In the genomic region with DNA sequence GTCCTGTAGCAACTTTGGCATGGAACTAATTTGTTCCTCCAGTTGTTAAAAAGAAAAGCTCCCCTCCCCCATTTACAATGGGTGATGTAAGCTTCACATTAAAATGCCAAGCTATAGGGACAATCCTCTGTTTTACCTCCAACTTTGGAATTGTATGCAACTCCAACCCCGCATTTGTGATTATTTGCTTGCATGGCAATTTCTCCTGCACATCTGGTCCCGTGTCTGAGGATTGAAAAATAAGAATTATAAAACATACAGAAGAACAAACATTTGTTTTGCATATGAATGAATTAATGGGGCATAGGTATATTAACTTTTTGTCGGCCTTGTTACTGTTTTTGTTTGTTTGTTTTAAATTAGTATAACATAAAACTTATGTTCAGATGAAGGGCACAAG, we compare ENCODE assay signal across 3 cellular contexts.
A peak's percentile ranks its signal among the peaks of the same experiment; 100 is the strongest.
TF ChIP-seq lines count a peak whose summit lies in the region.

No MANE protein-coding gene starts in this region.

TF ChIP-seq in HepG2, 621 proteins besides CTCF, POLR2A, EP300 and RAD21 (continues in another document):
- TF ChIP-seq BCL6 (CRISPR knock-in tag; IDR thresholded peaks at IDR 0.05) (no peak), AHR (CRISPR knock-in tag; IDR thresholded peaks at IDR 0.05) (no peak), MAFK (conservative IDR thresholded peaks at IDR 0.05 in 1 of 2, IDR thresholded peaks at IDR 0.05 in 1 of 2; ENCODE audit: low read length in 2 of 2) (peak; percentile 58 to 67; a peak in 3 of 4 replicates), MAFF (IDR thresholded peaks at IDR 0.05; ENCODE audit: low read depth, low read length) (peak; percentile 30; the same call in 1 of the 2 replicates), POLR2AphosphoS2 (IDR thresholded peaks at IDR 0.05; ENCODE audit: low read depth, low read length) (no peak)
- TF ChIP-seq, protein P1, sequence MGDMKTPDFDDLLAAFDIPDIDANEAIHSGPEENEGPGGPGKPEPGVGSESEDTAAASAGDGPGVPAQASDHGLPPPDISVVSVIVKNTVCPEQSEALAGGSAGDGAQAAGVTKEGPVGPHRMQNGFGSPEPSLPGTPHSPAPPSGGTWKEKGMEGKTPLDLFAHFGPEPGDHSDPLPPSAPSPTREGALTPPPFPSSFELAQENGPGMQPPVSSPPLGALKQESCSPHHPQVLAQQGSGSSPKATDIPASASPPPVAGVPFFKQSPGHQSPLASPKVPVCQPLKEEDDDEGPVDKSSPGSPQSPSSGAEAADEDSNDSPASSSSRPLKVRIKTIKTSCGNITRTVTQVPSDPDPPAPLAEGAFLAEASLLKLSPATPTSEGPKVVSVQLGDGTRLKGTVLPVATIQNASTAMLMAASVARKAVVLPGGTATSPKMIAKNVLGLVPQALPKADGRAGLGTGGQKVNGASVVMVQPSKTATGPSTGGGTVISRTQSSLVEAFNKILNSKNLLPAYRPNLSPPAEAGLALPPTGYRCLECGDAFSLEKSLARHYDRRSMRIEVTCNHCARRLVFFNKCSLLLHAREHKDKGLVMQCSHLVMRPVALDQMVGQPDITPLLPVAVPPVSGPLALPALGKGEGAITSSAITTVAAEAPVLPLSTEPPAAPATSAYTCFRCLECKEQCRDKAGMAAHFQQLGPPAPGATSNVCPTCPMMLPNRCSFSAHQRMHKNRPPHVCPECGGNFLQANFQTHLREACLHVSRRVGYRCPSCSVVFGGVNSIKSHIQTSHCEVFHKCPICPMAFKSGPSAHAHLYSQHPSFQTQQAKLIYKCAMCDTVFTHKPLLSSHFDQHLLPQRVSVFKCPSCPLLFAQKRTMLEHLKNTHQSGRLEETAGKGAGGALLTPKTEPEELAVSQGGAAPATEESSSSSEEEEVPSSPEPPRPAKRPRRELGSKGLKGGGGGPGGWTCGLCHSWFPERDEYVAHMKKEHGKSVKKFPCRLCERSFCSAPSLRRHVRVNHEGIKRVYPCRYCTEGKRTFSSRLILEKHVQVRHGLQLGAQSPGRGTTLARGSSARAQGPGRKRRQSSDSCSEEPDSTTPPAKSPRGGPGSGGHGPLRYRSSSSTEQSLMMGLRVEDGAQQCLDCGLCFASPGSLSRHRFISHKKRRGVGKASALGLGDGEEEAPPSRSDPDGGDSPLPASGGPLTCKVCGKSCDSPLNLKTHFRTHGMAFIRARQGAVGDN (CRISPR knock-in tag; IDR thresholded peaks at IDR 0.05), result no peak
- TF ChIP-seq, protein P2, sequence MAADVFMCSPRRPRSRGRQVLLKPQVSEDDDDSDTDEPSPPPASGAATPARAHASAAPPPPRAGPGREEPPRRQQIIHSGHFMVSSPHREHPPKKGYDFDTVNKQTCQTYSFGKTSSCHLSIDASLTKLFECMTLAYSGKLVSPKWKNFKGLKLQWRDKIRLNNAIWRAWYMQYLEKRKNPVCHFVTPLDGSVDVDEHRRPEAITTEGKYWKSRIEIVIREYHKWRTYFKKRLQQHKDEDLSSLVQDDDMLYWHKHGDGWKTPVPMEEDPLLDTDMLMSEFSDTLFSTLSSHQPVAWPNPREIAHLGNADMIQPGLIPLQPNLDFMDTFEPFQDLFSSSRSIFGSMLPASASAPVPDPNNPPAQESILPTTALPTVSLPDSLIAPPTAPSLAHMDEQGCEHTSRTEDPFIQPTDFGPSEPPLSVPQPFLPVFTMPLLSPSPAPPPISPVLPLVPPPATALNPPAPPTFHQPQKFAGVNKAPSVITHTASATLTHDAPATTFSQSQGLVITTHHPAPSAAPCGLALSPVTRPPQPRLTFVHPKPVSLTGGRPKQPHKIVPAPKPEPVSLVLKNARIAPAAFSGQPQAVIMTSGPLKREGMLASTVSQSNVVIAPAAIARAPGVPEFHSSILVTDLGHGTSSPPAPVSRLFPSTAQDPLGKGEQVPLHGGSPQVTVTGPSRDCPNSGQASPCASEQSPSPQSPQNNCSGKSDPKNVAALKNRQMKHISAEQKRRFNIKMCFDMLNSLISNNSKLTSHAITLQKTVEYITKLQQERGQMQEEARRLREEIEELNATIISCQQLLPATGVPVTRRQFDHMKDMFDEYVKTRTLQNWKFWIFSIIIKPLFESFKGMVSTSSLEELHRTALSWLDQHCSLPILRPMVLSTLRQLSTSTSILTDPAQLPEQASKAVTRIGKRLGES (CRISPR knock-in tag; IDR thresholded peaks at IDR 0.05; ENCODE audit: borderline replicate concordance), result no peak
- TF ChIP-seq, protein P3, sequence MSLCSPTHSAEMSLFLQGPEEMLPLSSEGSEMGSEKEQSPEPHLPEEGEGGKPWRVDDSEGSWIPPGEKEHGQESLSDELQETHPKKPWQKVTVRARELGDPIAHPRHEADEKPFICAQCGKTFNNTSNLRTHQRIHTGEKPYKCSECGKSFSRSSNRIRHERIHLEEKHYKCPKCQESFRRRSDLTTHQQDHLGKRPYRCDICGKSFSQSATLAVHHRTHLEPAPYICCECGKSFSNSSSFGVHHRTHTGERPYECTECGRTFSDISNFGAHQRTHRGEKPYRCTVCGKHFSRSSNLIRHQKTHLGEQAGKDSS (CRISPR knock-in tag; IDR thresholded peaks at IDR 0.05; ENCODE audit: borderline replicate concordance, low read depth), result no peak

TF ChIP-seq in A549, 52 proteins besides CTCF, POLR2A, EP300 and RAD21:
- TF ChIP-seq MAFK (IDR thresholded peaks at IDR 0.05; ENCODE audit: partially characterized antibody) (peak; percentile 76), HOXB13 (CRISPR knock-in tag; IDR thresholded peaks at IDR 0.05; ENCODE audit: low read depth) (no peak)

TF ChIP-seq in IMR-90, 13 proteins besides CTCF, POLR2A, EP300 and RAD21:
- TF ChIP-seq MXI1 (IDR thresholded peaks at IDR 0.05; ENCODE audit: borderline replicate concordance, low read depth, low read length), result no peak
- TF ChIP-seq MAFK (IDR thresholded peaks at IDR 0.05; ENCODE audit: low read depth, low read length), result peak; percentile 14; the same call in 1 of the 2 replicates
- TF ChIP-seq, protein P4, sequence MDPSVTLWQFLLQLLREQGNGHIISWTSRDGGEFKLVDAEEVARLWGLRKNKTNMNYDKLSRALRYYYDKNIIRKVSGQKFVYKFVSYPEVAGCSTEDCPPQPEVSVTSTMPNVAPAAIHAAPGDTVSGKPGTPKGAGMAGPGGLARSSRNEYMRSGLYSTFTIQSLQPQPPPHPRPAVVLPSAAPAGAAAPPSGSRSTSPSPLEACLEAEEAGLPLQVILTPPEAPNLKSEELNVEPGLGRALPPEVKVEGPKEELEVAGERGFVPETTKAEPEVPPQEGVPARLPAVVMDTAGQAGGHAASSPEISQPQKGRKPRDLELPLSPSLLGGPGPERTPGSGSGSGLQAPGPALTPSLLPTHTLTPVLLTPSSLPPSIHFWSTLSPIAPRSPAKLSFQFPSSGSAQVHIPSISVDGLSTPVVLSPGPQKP (IDR thresholded peaks at IDR 0.05; ENCODE audit: borderline replicate concordance, low read depth, low read length), result no peak
